ENCODE assay signal across 18 cellular contexts in genomic region chr5:6492934-6493333, GRCh38. TPM values are rescaled to one million over a fixed set of nuclear protein-coding genes. Genes with fewer than 3 reads are reported as not detected.
DNase-seq lines count a peak whose midpoint lies in the region; ATAC-seq and TF ChIP-seq lines count a peak whose summit lies in the region.
"Had no signal": no experiment of that assay in that cellular context is flagged by ENCODE, and none has a peak within 500 bp of the region (broad histone marks: within the 10 kb centered on the region; RNA-seq: fewer than 3 reads in every experiment).

No MANE protein-coding gene starts in this region.

- H3K27ac ChIP-seq in ovary: no peak overlapping the region
- H3K27ac ChIP-seq: BLaER1 treated with 17β-estradiol and CSF1 and Interleukin-3, amounts not matched to agents 10 nM and 100 nM had no signal

- intact Hi-C loops in left colon (cut with DNase I, micrococcal nuclease) (no loop called here), ovary (cut with DNase I) (no loop called here)

- no peak for TF ChIP-seq CTCF in ovary (IDR thresholded peaks at IDR 0.05)

- DNase-seq in H4 (ENCODE audit: low spot score) (peak; percentile 36), islet precursor cell (peak; percentile 49), cerebellar nuclear complex (lab: John Stamatoyannopoulos, UW) (no peak), left colon (no peak), ovary (no peak), ecto neural progenitor cell (ENCODE audit: low spot score) (no peak)
- DNase-seq: activated CD4-positive, alpha-beta T cell treated with anti-CD3 and anti-CD28 coated beads for 48 hours; aorta; dermis blood vessel endothelial cell; DND-41; NCI-H1105; NCI-H446; stimulated activated naive CD8-positive, alpha-beta T cell treated with anti-CD3 and anti-CD28 coated beads, Interleukin-15, amount 100 ng/mL, for 72 hours; T-helper 17 cell had no signal

- 89 to 93% (median 91%) methylated on average over 4 of the region's 4 CpGs for WGBS in ovary, 3 donors

- no peaks in the 10 kb centered on the region for H3K27me3 ChIP-seq in ovary

- no peaks in the 10 kb centered on the region for H3K9me3 ChIP-seq in ovary
- H3K9me3 ChIP-seq: BLaER1 treated with 17β-estradiol and CSF1 and Interleukin-3, amounts not matched to agents 10 nM and 100 nM had no signal

- no peak overlapping the region for H3K4me3 ChIP-seq in ovary
- H3K4me3 ChIP-seq: BLaER1 treated with 17β-estradiol and CSF1 and Interleukin-3, amounts not matched to agents 10 nM and 100 nM had no signal

- H3K36me3 ChIP-seq in ovary: no peaks in the 10 kb centered on the region
- H3K36me3 ChIP-seq: BLaER1 treated with 17β-estradiol and CSF1 and Interleukin-3, amounts not matched to agents 10 nM and 100 nM had no signal

- no peak for TF ChIP-seq EP300 in ovary (IDR thresholded peaks at IDR 0.05)

- peak; percentile 32 for ATAC-seq in GM18867 (IDR thresholded peaks at IDR 0.05; ENCODE audit: unreplicated experiment)
- ATAC-seq in HG03457 (IDR thresholded peaks at IDR 0.05; ENCODE audit: unreplicated experiment): peak; percentile 30
- ATAC-seq in left colon: no peak
- ATAC-seq: Panc1; stimulated activated naive CD8-positive, alpha-beta T cell treated with anti-CD3 and anti-CD28 coated beads, Interleukin-15, amount 100 ng/mL, for 72 hours; T-helper 17 cell had no signal

- H3K4me1 ChIP-seq in ovary (ENCODE audit: insufficient read depth): peaks cover 4% of the 10 kb centered on the region

- no peak for TF ChIP-seq POLR2A in ovary (IDR thresholded peaks at IDR 0.05)

RNA-seq across cellular contexts. Expression of gene UBE2QL1, which starts 44.3 kb away (rescaled TPM):
- total RNA-seq in H4 (2014; rRNA removed; shearing (Covaris generic)): 0.54 and 0.64 TPM in 2 replicates
- total RNA-seq in left colon: under 1 TPM; 0.15 to 0.73 TPM
- 1 to 10 TPM in 4 of 7 donors, under 1 TPM in 3; 0.30 to 2.6 (median 1.1) TPM for total RNA-seq in ovary
- polyA plus RNA-seq in ovary: 1 to 10 TPM; 2.1 to 6.4 TPM

Comparison
In these comparisons a context has a peak if more than half of its experiments do, and no peak if none do; other contexts are left out.
1. DNase-seq: peak in H4 (single experiment) and islet precursor cell (single experiment); none in cerebellar nuclear complex (0 of 2), left colon (0 of 2), ovary (0 of 5) and ecto neural progenitor cell (single experiment).